9 cellular contexts compared by ENCODE assay signal in the genomic region with DNA sequence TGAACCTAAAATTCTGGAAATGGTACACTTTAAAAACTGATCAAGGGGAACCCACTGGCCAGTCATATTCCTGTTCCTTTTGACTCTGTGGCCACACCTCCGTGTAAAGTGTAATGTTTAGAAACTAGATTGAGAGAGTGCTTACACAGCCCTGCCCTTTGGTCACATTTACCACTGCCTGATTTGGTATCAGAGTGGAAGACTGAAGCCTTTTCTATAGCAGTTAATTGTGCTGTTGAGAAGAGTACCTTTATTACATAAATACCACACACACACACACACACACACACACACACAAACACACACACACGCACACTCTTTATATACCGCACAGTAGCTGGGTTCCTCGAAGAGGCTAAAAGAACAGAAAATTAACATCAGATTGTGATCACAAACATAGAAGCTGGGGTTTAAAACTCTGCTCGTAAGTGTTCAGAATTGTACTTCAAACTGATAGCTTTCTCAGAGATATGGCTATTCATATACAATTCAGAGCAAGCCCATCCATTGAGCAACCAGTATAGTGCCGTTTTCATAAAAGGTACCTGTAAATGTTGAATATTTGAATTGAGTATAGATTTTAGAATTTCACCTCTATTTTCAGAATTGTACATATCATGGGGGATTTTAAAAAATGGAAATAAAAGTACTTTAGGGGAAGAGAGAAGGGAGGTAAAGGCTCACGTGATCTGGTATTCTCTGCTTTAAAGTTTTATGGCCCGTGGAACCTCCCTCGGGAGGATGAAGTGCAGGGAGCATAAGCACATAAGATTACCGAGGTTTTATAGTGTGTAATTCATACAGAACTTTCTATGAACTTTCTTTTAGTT. TPM values are rescaled to one million over a fixed set of nuclear protein-coding genes. Genes with fewer than 3 reads are reported as not detected.
A peak's percentile ranks its signal among the peaks of the same experiment; 100 is the strongest.
DNase-seq lines count a peak whose midpoint lies in the region; ATAC-seq and TF ChIP-seq lines count a peak whose summit lies in the region.
"Had no signal": no experiment of that assay in that cellular context is flagged by ENCODE, and none has a peak within 500 bp of the region (broad histone marks: within the 10 kb centered on the region; RNA-seq: fewer than 3 reads in every experiment).

No MANE protein-coding gene starts in this region.

- H3K4me3 ChIP-seq in psoas muscle: peak overlapping the region; percentile 3
- H3K4me3 ChIP-seq: gastroesophageal sphincter had no signal

- peak; percentile 26 for DNase-seq in OCI-M1 (lab: John Stamatoyannopoulos, UW)
- no peak for DNase-seq in psoas muscle
- DNase-seq in NCI-H1694 (lab: John Stamatoyannopoulos, UW): no peak
- no peak for DNase-seq in activated naive CD4-positive, alpha-beta T cell (lab: John Stamatoyannopoulos, UW)
- DNase-seq in globus pallidus (ENCODE audit: low spot score): no peak
- DNase-seq in cerebellar cortex (ENCODE audit: low spot score): no peak

- WGBS in psoas muscle, 3 donors: 45 to 67% (median 55%) methylated on average over 10 of the region's 10 CpGs

- peaks cover 69% of the 10 kb centered on the region for H3K4me1 ChIP-seq in psoas muscle

- peak overlapping the region; percentile 54 for H3K27ac ChIP-seq in psoas muscle
- H3K27ac ChIP-seq: gastroesophageal sphincter had no signal

- intact Hi-C loops in psoas muscle (cut with DNase I): no loop called here

- no peak for TF ChIP-seq CTCF in psoas muscle (IDR thresholded peaks at IDR 0.05)

- H3K9me3 ChIP-seq in psoas muscle: no peaks in the 10 kb centered on the region
- H3K9me3 ChIP-seq: gastroesophageal sphincter had no signal

- no peaks in the 10 kb centered on the region for H3K36me3 ChIP-seq in psoas muscle (ENCODE audit: insufficient read depth in 1 of 2, low read depth in 1 of 2)
- H3K36me3 ChIP-seq: gastroesophageal sphincter had no signal

- no peaks in the 10 kb centered on the region for H3K27me3 ChIP-seq in psoas muscle (ENCODE audit: insufficient read depth in 3 of 3, low read length in 2 of 3)
- H3K27me3 ChIP-seq: gastroesophageal sphincter had no signal

- ATAC-seq in GM19025 (IDR thresholded peaks at IDR 0.05; ENCODE audit: low read depth, unreplicated experiment) (peak; percentile 69), HG02798 (IDR thresholded peaks at IDR 0.05; ENCODE audit: poor library complexity, unreplicated experiment) (peak; percentile 53), psoas muscle (peak in 3 of 4 donors; percentile 48 to 75 (median 73))
- ATAC-seq: gastroesophageal sphincter had no signal

RNA-seq across cellular contexts. Expression of gene CAMTA1, which starts 37.5 kb away (rescaled TPM):
- total RNA-seq in psoas muscle: 10 to 100 TPM; 64.6 to 76.5 (median 66.9) TPM
- 100 to 1,000 TPM in 2 of 3 donors, 10 to 100 TPM in 1; 88.3 to 206 (median 130) TPM for polyA plus RNA-seq in psoas muscle
